14 cellular contexts compared by ENCODE assay signal in the genomic region with DNA sequence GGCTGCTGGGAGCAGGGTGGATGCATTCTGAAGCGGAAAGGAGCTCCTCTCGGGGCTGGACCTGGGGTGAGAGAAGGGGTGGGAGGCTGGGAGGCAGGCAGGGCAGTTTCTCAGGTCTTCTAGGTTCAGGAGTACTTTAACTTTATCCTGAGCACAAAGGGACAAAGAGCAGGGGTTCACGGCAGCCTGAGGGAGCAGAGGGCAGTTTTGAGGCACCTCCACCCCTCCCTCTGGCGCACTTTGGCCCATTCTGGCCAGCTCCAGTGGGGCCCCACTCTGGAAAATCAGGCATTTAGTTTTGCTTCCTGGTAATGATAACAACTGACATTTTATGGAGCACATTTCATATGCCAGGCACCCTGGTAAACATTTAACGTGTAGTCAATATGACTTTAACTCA.
"Had no signal": no experiment of that assay in that cellular context is flagged by ENCODE, and none has a peak within 500 bp of the region (broad histone marks: within the 10 kb centered on the region; RNA-seq: fewer than 3 reads in every experiment).

No MANE protein-coding gene starts in this region.

- H3K36me3 ChIP-seq: cardiac muscle cell, sigmoid colon had no signal

- H3K27ac ChIP-seq: cardiac muscle cell, sigmoid colon had no signal

- H3K9me3 ChIP-seq: sigmoid colon, testis had no signal

- H3K27me3 ChIP-seq: cardiac muscle cell, sigmoid colon, testis had no signal

- H3K4me3 ChIP-seq: cardiac muscle cell, lung, sigmoid colon, testis had no signal

- ATAC-seq: activated naive CD8-positive, alpha-beta T cell treated with anti-CD3 and anti-CD28 coated beads, Interleukin-2, amount 50 U/mL, for 24 hours; stimulated activated naive CD8-positive, alpha-beta T cell treated with anti-CD3 and anti-CD28 coated beads, Interleukin-15, amount 100 ng/mL, for 72 hours had no signal

- DNase-seq: activated CD4-positive, CD25-positive, alpha-beta regulatory T cell treated with anti-CD3 and anti-CD28 coated beads, Interleukin-2, amount 50 U/mL, for 72 hours; activated naive CD4-positive, alpha-beta T cell; activated naive CD8-positive, alpha-beta T cell treated with anti-CD3 and anti-CD28 coated beads, Interleukin-2, amount 50 U/mL, for 24 hours; activated T-cell treated with anti-CD3 and anti-CD28 coated beads for 4 hours; foreskin fibroblast; glutamatergic neuron; occipital lobe; sigmoid colon; stimulated activated CD4-positive, alpha-beta T cell treated with anti-CD3 and anti-CD28 coated beads, Interleukin-1b, Interleukin-23, amount 100 ng/mL, for 48 hours; stimulated activated naive CD8-positive, alpha-beta T cell treated with anti-CD3 and anti-CD28 coated beads, Interleukin-15, amount 100 ng/mL, for 72 hours; T-helper 9 cell; testis had no signal
